Comparison of ENCODE assay signal across 34 cellular contexts in genomic region chr9:97349400-97349799, GRCh38. TPM values are rescaled to one million over a fixed set of nuclear protein-coding genes. Genes with fewer than 3 reads are reported as not detected.
DNase-seq lines count a peak whose midpoint lies in the region; ATAC-seq, FAIRE-seq and TF ChIP-seq lines count a peak whose summit lies in the region.
"Had no signal": no experiment of that assay in that cellular context is flagged by ENCODE, and none has a peak within 500 bp of the region (broad histone marks: within the 10 kb centered on the region; RNA-seq: fewer than 3 reads in every experiment).

No MANE protein-coding gene starts in this region.

- H3K27me3 Mint-ChIP-seq in WTC11 (ENCODE audit: low read depth): no peaks in the 10 kb centered on the region; the same call in 1 of the 2 replicates
- H3K27me3 Mint-ChIP-seq: B cell; CD4-positive, alpha-beta memory T cell; CD4-positive, alpha-beta T cell; CD4-positive, CD25-positive, alpha-beta regulatory T cell had no signal

- no peaks in the 10 kb centered on the region for H3K9me2 ChIP-seq in Karpas-422 (replicated peaks; ENCODE audit: insufficient read depth, low read length)

- in situ Hi-C loops in K562 (cut with MboI): no loop called here

- H2AFZ ChIP-seq in K562 (ENCODE audit: low read depth, low read length): no peak overlapping the region
- no peak overlapping the region for H2AFZ ChIP-seq in Karpas-422 (ENCODE audit: low read length)

- H3K9ac ChIP-seq in K562 (ENCODE audit: insufficient read depth in 1 of 2, low read depth in 2 of 2, low read length in 2 of 2): no peak overlapping the region
- no peak overlapping the region for H3K9ac ChIP-seq in Karpas-422 (ENCODE audit: low read length)
- H3K9ac ChIP-seq: BLaER1; BLaER1 treated with 17β-estradiol and CSF1 and Interleukin-3, amounts not matched to agents 10 nM and 100 nM had no signal

- H3K36me3 ChIP-seq in K562 (ENCODE audit: control insufficient read depth, insufficient read depth, low read length): no peaks in the 10 kb centered on the region
- H3K36me3 ChIP-seq in Karpas-422 (ENCODE audit: insufficient read depth, low read length): no peaks in the 10 kb centered on the region
- H3K36me3 ChIP-seq: BE2C; BLaER1; BLaER1 treated with 17β-estradiol and CSF1 and Interleukin-3, amounts not matched to agents 10 nM and 100 nM had no signal

- H3K27ac ChIP-seq in A549 (no peak overlapping the region), K562 (ENCODE audit: extremely low read depth, low read depth, low read length) (no peak overlapping the region), Karpas-422 (ENCODE audit: low read length) (no peak overlapping the region)
- H3K27ac ChIP-seq: 22Rv1; BLaER1; BLaER1 treated with 17β-estradiol and CSF1 and Interleukin-3, amounts not matched to agents 10 nM and 100 nM; C4-2B had no signal

- intact Hi-C loops in K562 (cut with micrococcal nuclease): no loop called here

- H3K4me1 ChIP-seq in A549 (no peaks in the 10 kb centered on the region), K562 (replicated peaks in 1 of 2; ENCODE audit: control insufficient read depth in 2 of 2, insufficient read depth in 2 of 2, low read length in 2 of 2) (no peaks in the 10 kb centered on the region), Karpas-422 (ENCODE audit: low read length) (no peaks in the 10 kb centered on the region)
- H3K4me1 ChIP-seq: BE2C; BLaER1; BLaER1 treated with 17β-estradiol and CSF1 and Interleukin-3, amounts not matched to agents 10 nM and 100 nM had no signal

- TF ChIP-seq RAD21 in A549 (conservative IDR thresholded peaks at IDR 0.05 in 1 of 2, IDR thresholded peaks at IDR 0.05 in 1 of 2) (no peak), K562 (CRISPR knock-in tag; conservative IDR thresholded peaks at IDR 0.05 in 1 of 2, IDR thresholded peaks at IDR 0.05 in 1 of 2) (no peak)

- no peak for TF ChIP-seq EP300 in A549 (IDR thresholded peaks at IDR 0.05)
- no peak for TF ChIP-seq EP300 in K562 (IDR thresholded peaks at IDR 0.05; ENCODE audit: low read length)

- TF ChIP-seq POLR2A in A549 (IDR thresholded peaks at IDR 0.05; ENCODE audit: low read length) (no peak), K562 (conservative IDR thresholded peaks at IDR 0.05) (no peak), GM18505 (IDR thresholded peaks at IDR 0.05; ENCODE audit: borderline replicate concordance, extremely low read depth, insufficient read depth, insufficient read length) (no peak)

- POLR2A ChIA-PET in A549 (lab: Yijun Ruan, JAX): no interaction called here
- POLR2A ChIA-PET in K562 (lab: Yijun Ruan, JAX): interaction anchor here (1.0 kb wide), 1 partner anchor 48 kb away, joined by 3 read pairs; no protein-coding TSS in a partner anchor
- POLR2A ChIA-PET in WTC11 (lab: Charles Lee): no interaction called here

- no TSS peak for BruUV-seq in K562 (replicated peaks; lab: Mats Ljungman, UMichigan)

- H3K27me3 ChIP-seq in K562 (ENCODE audit: control insufficient read depth in 2 of 2, insufficient read depth in 2 of 2, low read length in 2 of 2) (no peaks in the 10 kb centered on the region), Karpas-422 (ENCODE audit: low read length) (no peaks in the 10 kb centered on the region)
- H3K27me3 ChIP-seq: BLaER1; BLaER1 treated with 17β-estradiol and CSF1 and Interleukin-3, amounts not matched to agents 10 nM and 100 nM had no signal

- no peak overlapping the region for H3K4me3 Mint-ChIP-seq in stimulated activated effector memory CD8-positive, alpha-beta T cell treated with anti-CD3 and anti-CD28 coated beads, Interleukin-12 subunit alpha, Interleukin-12 subunit beta, amount 100 ng/mL, for 72 hours
- no peak overlapping the region for H3K4me3 Mint-ChIP-seq in WTC11
- H3K4me3 Mint-ChIP-seq: B cell; CD14-positive monocyte; CD4-positive, alpha-beta memory T cell; CD4-positive, alpha-beta T cell; CD4-positive, CD25-positive, alpha-beta regulatory T cell; CD8-positive, alpha-beta memory T cell; CD8-positive, alpha-beta T cell had no signal

- no peaks in the 10 kb centered on the region for H3K36me3 Mint-ChIP-seq in stimulated activated effector memory CD8-positive, alpha-beta T cell treated with anti-CD3 and anti-CD28 coated beads, Interleukin-12 subunit alpha, Interleukin-12 subunit beta, amount 100 ng/mL, for 72 hours
- H3K36me3 Mint-ChIP-seq in WTC11: peaks cover 3% of the 10 kb centered on the region; the same call in 1 of the 2 replicates

- no peaks in the 10 kb centered on the region for H3K4me1 Mint-ChIP-seq in stimulated activated effector memory CD8-positive, alpha-beta T cell treated with anti-CD3 and anti-CD28 coated beads, Interleukin-12 subunit alpha, Interleukin-12 subunit beta, amount 100 ng/mL, for 72 hours
- no peaks in the 10 kb centered on the region for H3K4me1 Mint-ChIP-seq in WTC11
- H3K4me1 Mint-ChIP-seq: B cell, CD14-positive monocyte had no signal

- H3K4me3 ChIP-seq in A549 (no peak overlapping the region), K562 (no peak overlapping the region), Karpas-422 (ENCODE audit: low read length) (no peak overlapping the region)
- H3K4me3 ChIP-seq: BLaER1; BLaER1 treated with 17β-estradiol and CSF1 and Interleukin-3, amounts not matched to agents 10 nM and 100 nM had no signal

- H3K9me3 ChIP-seq in A549 (no peaks in the 10 kb centered on the region), K562 (replicated peaks; ENCODE audit: control insufficient read depth, insufficient read depth, low read depth, low read length) (no peaks in the 10 kb centered on the region), Karpas-422 (ENCODE audit: low read length) (no peaks in the 10 kb centered on the region)
- H3K9me3 ChIP-seq: BE2C; BLaER1; BLaER1 treated with 17β-estradiol and CSF1 and Interleukin-3, amounts not matched to agents 10 nM and 100 nM; Caco-2 had no signal

- DNase-seq in A549 (ENCODE audit: low read depth in 1 of 2, low spot score in 1 of 2) (no peak), K562 (ENCODE audit: extremely low read depth in 1 of 4, low spot score in 3 of 4) (no peak), WTC11 (ENCODE audit: low spot score) (no peak), Karpas-422 (no peak)
- DNase-seq in stimulated activated effector memory CD8-positive, alpha-beta T cell treated with anti-CD3 and anti-CD28 coated beads, Interleukin-12 subunit alpha, Interleukin-12 subunit beta, amount 100 ng/mL, for 72 hours (ENCODE audit: low spot score in 2 of 2): no peak
- DNase-seq: 8988T; ACHN; AML-193; BE2C; C1 segment of cervical spinal cord; Caco-2; Calu3; CD4-positive, alpha-beta memory T cell; CD4-positive, alpha-beta T cell; CD4-positive, CD25-positive, alpha-beta regulatory T cell; CD8-positive, alpha-beta memory T cell; CD8-positive, alpha-beta T cell; COR-L47; DMS 273 treated with DMSO at 0.1 percent for 48 hours; DMS153; DMS53; DMS79; DMS79 treated with DMSO at 0.1 percent for 48 hours; DND-41; EL had no signal

- no peaks in the 10 kb centered on the region for H4K20me1 ChIP-seq in K562 (replicated peaks; ENCODE audit: control insufficient read depth, insufficient read depth, low read length)
- H4K20me1 ChIP-seq in Karpas-422 (ENCODE audit: insufficient read depth, low read depth, low read length): no peaks in the 10 kb centered on the region
- H4K20me1 ChIP-seq: BLaER1; BLaER1 treated with 17β-estradiol and CSF1 and Interleukin-3, amounts not matched to agents 10 nM and 100 nM had no signal

- H3K9me3 Mint-ChIP-seq in stimulated activated effector memory CD8-positive, alpha-beta T cell treated with anti-CD3 and anti-CD28 coated beads, Interleukin-12 subunit alpha, Interleukin-12 subunit beta, amount 100 ng/mL, for 72 hours: no peaks in the 10 kb centered on the region
- H3K9me3 Mint-ChIP-seq in WTC11: 0 out of 2 replicates have a peak, but pooled peaks cover 3% of the 10 kb centered on the region
- H3K9me3 Mint-ChIP-seq: CD14-positive monocyte; CD4-positive, alpha-beta memory T cell; CD4-positive, alpha-beta T cell; CD8-positive, alpha-beta memory T cell; CD8-positive, alpha-beta T cell had no signal

- H3K79me2 ChIP-seq in K562 (ENCODE audit: control insufficient read depth, insufficient read depth, low read length): no peaks in the 10 kb centered on the region
- H3K79me2 ChIP-seq in Karpas-422 (ENCODE audit: low read length): no peaks in the 10 kb centered on the region

- no peaks in the 10 kb centered on the region for H3K9me1 ChIP-seq in K562 (ENCODE audit: control insufficient read depth, insufficient read depth, low read length)

- H3K4me2 ChIP-seq in A549 (no peak overlapping the region), K562 (ENCODE audit: insufficient read depth, low read length) (no peak overlapping the region), Karpas-422 (ENCODE audit: low read depth, low read length, poor library complexity, severe bottlenecking) (no peak overlapping the region)
- H3K4me2 ChIP-seq: BLaER1; BLaER1 treated with 17β-estradiol and CSF1 and Interleukin-3, amounts not matched to agents 10 nM and 100 nM had no signal

- WGBS in A549 (ENCODE audit: missing lambda C conversion rate): 50% methylated on average over 1 of the region's 1 CpG
- 23% methylated on average over 1 of the region's 1 CpG for WGBS in K562 (ENCODE audit: insufficient coverage, low coverage, missing lambda C conversion rate)

- ATAC-seq in A549 (no peak), K562 (no peak), WTC11 (no peak), GM18505 (IDR thresholded peaks at IDR 0.05; ENCODE audit: unreplicated experiment) (no peak)
- ATAC-seq in stimulated activated effector memory CD8-positive, alpha-beta T cell treated with anti-CD3 and anti-CD28 coated beads, Interleukin-12 subunit alpha, Interleukin-12 subunit beta, amount 100 ng/mL, for 72 hours: no peak
- ATAC-seq: CD8-positive, alpha-beta T cell had no signal

- H3K27ac Mint-ChIP-seq in stimulated activated effector memory CD8-positive, alpha-beta T cell treated with anti-CD3 and anti-CD28 coated beads, Interleukin-12 subunit alpha, Interleukin-12 subunit beta, amount 100 ng/mL, for 72 hours: peak overlapping the region; percentile 60
- no peak overlapping the region for H3K27ac Mint-ChIP-seq in WTC11
- H3K27ac Mint-ChIP-seq: B cell; CD4-positive, alpha-beta T cell; CD4-positive, CD25-positive, alpha-beta regulatory T cell; CD8-positive, alpha-beta T cell had no signal

- no peak for FAIRE-seq in A549 (lab: Jason Lieb, UNC)
- FAIRE-seq in K562 (lab: Jason Lieb, UNC): no peak
- FAIRE-seq: A204.1, D721Med had no signal

- TF ChIP-seq CTCF in A549 (IDR thresholded peaks at IDR 0.05) (no peak), K562 (IDR thresholded peaks at IDR 0.05 in 2 of 3, conservative IDR thresholded peaks at IDR 0.05 in 1 of 3; ENCODE audit: insufficient read depth in 2 of 3, low read depth in 1 of 3, low read length in 3 of 3) (no peak), WTC11 (IDR thresholded peaks at IDR 0.05) (no peak)

- CTCF ChIA-PET in A549 (lab: Yijun Ruan, JAX): no interaction called here
- CTCF ChIA-PET in K562 (lab: Yijun Ruan, JAX; ENCODE audit: low intra/inter-chr PET ratio): no interaction called here
- CTCF ChIA-PET in WTC11 (lab: Charles Lee): interaction anchor here (1.0 kb wide), 1 partner anchor 249 kb away, joined by 3 read pairs; no protein-coding TSS in a partner anchor

RNA-seq across cellular contexts. Expression of gene CCDC180, which starts 41.9 kb away (rescaled TPM):
- polyA plus RNA-seq in A549 (2011; rRNA removed) (1.7 and 2.2 TPM in 2 replicates), A549 (2017; fragmentation: RNase III; extraction: RNeasy Plus Mini Kit Qiagen cat#74134 plus additional on column Dnase treatment) (1.6 to 2.4 TPM (median 2.2 TPM) in 3 replicates), K562 (2011; rRNA removed) (2.0 and 2.8 TPM in 2 replicates), K562 (2014; fragmentation: Illumina TruSeq; extraction: Trizol) (2.0 and 3.2 TPM in 2 replicates), K562 (2014; fragmentation: Nextera tagmentation; extraction: Ambion mirVana) (under 1 TPM; 0.56 to 0.70 TPM), K562 (2014; rRNA removed) (2.7 and 3.9 TPM in 2 replicates)
- 0.21 and 0.23 TPM in 2 replicates for polyA plus RNA-seq in A549 (2012; cell fraction: cytosol; rRNA removed)
- 0.98 and 1.6 TPM in 2 replicates for polyA plus RNA-seq in A549 (2012; cell fraction: nucleus; rRNA removed)
- polyA minus RNA-seq in A549 (2011; rRNA and poly(A)+ RNA removed): 2.1 and 2.7 TPM in 2 replicates
- total RNA-seq in K562 (2011; cell fraction: chromatin; rRNA removed; ENCODE audit: low replicate concordance): 15.0 and 22.8 TPM in 2 replicates
- 5.7 and 7.5 TPM in 2 replicates for total RNA-seq in K562 (2011; cell fraction: nucleolus; rRNA removed)
- 11.6 and 12.4 TPM in 2 replicates for total RNA-seq in K562 (2011; cell fraction: nucleoplasm; rRNA removed)
- total RNA-seq in K562 (2014; rRNA removed) (2.5 and 2.7 TPM in 2 replicates), K562 (2014; rRNA removed; fragmentation: Illumina TruSeq; extraction: Trizol) (4.2 and 5.4 TPM in 2 replicates), K562 (2015; rRNA removed; fragmentation: Illumina TruSeq; extraction: Trizol) (3.7 and 5.1 TPM in 2 replicates), K562 (2021) (2.3 TPM in 2 replicates), WTC11 (2021) (5.9 to 7.4 TPM (median 6.5 TPM) in 3 replicates)
- polyA plus RNA-seq in K562 (2011; cell fraction: cytosol; rRNA removed): 0.40 and 0.75 TPM in 2 replicates
- 6.6 and 10.3 TPM in 2 replicates for polyA plus RNA-seq in K562 (2011; cell fraction: nucleus; rRNA removed)
- polyA plus RNA-seq in K562 (2012): 2.6 and 2.7 TPM in 2 replicates
- polyA minus RNA-seq in K562 (2011; rRNA and poly(A)+ RNA removed): 3.2 and 6.5 TPM in 2 replicates
- polyA minus RNA-seq in K562 (2011; cell fraction: cytosol; rRNA and poly(A)+ RNA removed): 2.3 and 2.6 TPM in 2 replicates
- polyA minus RNA-seq in K562 (2011; cell fraction: nucleus; rRNA and poly(A)+ RNA removed): 7.0 and 17.3 TPM in 2 replicates
- 5.4 and 8.6 TPM in 2 replicates for total RNA-seq in Karpas-422 (2014; rRNA removed; shearing (Covaris generic); ENCODE audit: low replicate concordance)
